In the genomic region with DNA sequence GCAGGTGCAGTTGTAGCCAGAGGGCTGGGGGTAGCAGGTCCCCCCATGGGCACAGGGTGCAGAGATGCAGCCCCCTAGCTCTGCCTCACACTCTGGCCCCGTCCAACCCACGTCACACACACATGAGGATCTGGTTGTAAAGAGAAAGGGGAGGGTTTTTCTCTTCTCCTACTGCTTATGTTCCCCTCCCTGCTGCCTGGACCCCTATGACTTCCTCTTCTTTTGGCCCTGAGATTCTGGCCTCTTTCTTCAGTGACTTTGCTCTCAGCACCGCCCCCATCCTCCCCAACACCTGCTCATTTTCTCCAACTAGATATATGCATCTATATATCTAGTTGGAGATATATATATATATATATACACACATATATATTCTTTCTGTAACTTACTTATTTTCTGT, we compare ENCODE assay signal across 17 cellular contexts.
"Had no signal": no experiment of that assay in that cellular context is flagged by ENCODE, and none has a peak within 500 bp of the region (broad histone marks: within the 10 kb centered on the region; RNA-seq: fewer than 3 reads in every experiment).

No MANE protein-coding gene starts in this region.

- H3K27me3 ChIP-seq: esophagus muscularis mucosa, gastrocnemius medialis, heart right ventricle, right atrium auricular region, sigmoid colon had no signal

- ATAC-seq: gastrocnemius medialis; naive thymus-derived CD8-positive, alpha-beta T cell had no signal

- H3K9me3 ChIP-seq: esophagus muscularis mucosa, gastrocnemius medialis, heart right ventricle, right atrium auricular region, sigmoid colon had no signal

- FAIRE-seq: endometrium, islet of Langerhans had no signal

- DNase-seq: effector memory CD4-positive, alpha-beta T cell; gastrocnemius medialis; heart right ventricle; hypothalamus; kidney glomerular epithelial cell; naive thymus-derived CD8-positive, alpha-beta T cell; posterior cingulate gyrus; stimulated activated CD4-positive, alpha-beta T cell treated with anti-CD3 and anti-CD28 coated beads, Interleukin-12 subunit alpha, Interleukin-12 subunit beta, amount 100 ng/mL, for 4 hours; stimulated activated naive CD4-positive, alpha-beta T cell treated with Interleukin-2 at 50 U/mL for 16 hours; trophoblast cell had no signal

- H3K4me1 ChIP-seq: esophagus muscularis mucosa, gastrocnemius medialis, heart right ventricle, right atrium auricular region, sigmoid colon had no signal

- H3K36me3 ChIP-seq: gastrocnemius medialis, right atrium auricular region, sigmoid colon had no signal

- H3K4me3 ChIP-seq: esophagus muscularis mucosa, gastrocnemius medialis, heart right ventricle, right atrium auricular region, sigmoid colon, skin epidermis had no signal

- H3K27ac ChIP-seq: epithelial cell of prostate, esophagus muscularis mucosa, gastrocnemius medialis, heart right ventricle, right atrium auricular region, sigmoid colon, skin epidermis had no signal
